ENCODE assay signal across 8 cellular contexts in genomic region chr2:241560181-241560882, GRCh38. TPM values are rescaled to one million over a fixed set of nuclear protein-coding genes. Genes with fewer than 3 reads are reported as not detected.
DNase-seq lines count a peak whose midpoint lies in the region; ATAC-seq and TF ChIP-seq lines count a peak whose summit lies in the region.

No MANE protein-coding gene starts in this region.

- peaks cover 15% of the 10 kb centered on the region for H3K79me2 ChIP-seq in mesendoderm (ENCODE audit: control insufficient read depth, insufficient read depth, low read length)

- peak overlapping the region; percentile 85 for H3K9ac ChIP-seq in mesendoderm (ENCODE audit: low read length)

- no peak overlapping the region for H2AK5ac ChIP-seq in mesendoderm (ENCODE audit: low read length)

- H4K5ac ChIP-seq in mesendoderm (ENCODE audit: low read length) = no peak overlapping the region

- no peak overlapping the region for H3K27ac ChIP-seq in mesendoderm (ENCODE audit: low read depth, low read length)

- peaks cover 10% of the 10 kb centered on the region for H3K4me1 Mint-ChIP-seq in activated naive CD4-positive, alpha-beta T cell treated with anti-CD3 and anti-CD28 coated beads, Interleukin-2, amount 50 U/mL, for 24 hours
- H3K4me1 Mint-ChIP-seq in chondrocyte (ENCODE audit: low read depth) (peaks cover 38% of the 10 kb centered on the region), type B pancreatic cell (ENCODE audit: unreplicated experiment) (no peaks in the 10 kb centered on the region)

- DNase-seq in activated naive CD4-positive, alpha-beta T cell treated with Interleukin-2 at 50 U/mL for 16 hours = no peak
- DNase-seq in chondrocyte (ENCODE audit: low spot score) = peak; percentile 84
- no peak for DNase-seq in mesendoderm
- DNase-seq in type B pancreatic cell (ENCODE audit: extremely low spot score, unreplicated experiment) = no peak
- DNase-seq in NCI-H187 (lab: John Stamatoyannopoulos, UW) = no peak
- DNase-seq in SW 1271 (lab: John Stamatoyannopoulos, UW) = no peak

- no peak overlapping the region for H4K8ac ChIP-seq in mesendoderm (ENCODE audit: low read depth, low read length)

- H3K27ac Mint-ChIP-seq in activated naive CD4-positive, alpha-beta T cell treated with anti-CD3 and anti-CD28 coated beads, Interleukin-2, amount 50 U/mL, for 24 hours = no peak overlapping the region
- H3K27ac Mint-ChIP-seq in chondrocyte (ENCODE audit: unreplicated experiment) = peak overlapping the region; percentile 74
- H3K27ac Mint-ChIP-seq in type B pancreatic cell = peak overlapping the region; percentile 65

- no CpG with 5 or more reads among the region's 18 CpGs for WGBS in mesendoderm (ENCODE audit: extremely low coverage, insufficient coverage, low lambda C conversion rate)

- H3K4me2 ChIP-seq in mesendoderm (ENCODE audit: low read length) = peak overlapping the region; percentile 73

- H2BK120ac ChIP-seq in mesendoderm (ENCODE audit: low read depth, low read length) = no peak overlapping the region

- H3K27me3 ChIP-seq in mesendoderm (ENCODE audit: insufficient read depth, low read length, poor library complexity) = no peaks in the 10 kb centered on the region

- H3K23ac ChIP-seq in mesendoderm (ENCODE audit: low read length) = no peak overlapping the region

- H2BK5ac ChIP-seq in mesendoderm (ENCODE audit: low read length) = no peak overlapping the region

- H3K27me3 Mint-ChIP-seq in activated naive CD4-positive, alpha-beta T cell treated with anti-CD3 and anti-CD28 coated beads, Interleukin-2, amount 50 U/mL, for 24 hours = peaks cover 23% of the 10 kb centered on the region
- H3K27me3 Mint-ChIP-seq in chondrocyte (ENCODE audit: low read depth) (no peaks in the 10 kb centered on the region), type B pancreatic cell (peaks cover 20% of the 10 kb centered on the region)

- peaks cover 4% of the 10 kb centered on the region for H3K4me1 ChIP-seq in mesendoderm (ENCODE audit: control insufficient read depth, low read depth, low read length)

- H3K9me3 Mint-ChIP-seq in activated naive CD4-positive, alpha-beta T cell treated with anti-CD3 and anti-CD28 coated beads, Interleukin-2, amount 50 U/mL, for 24 hours = peaks cover 9% of the 10 kb centered on the region
- peaks cover 8% of the 10 kb centered on the region for H3K9me3 Mint-ChIP-seq in chondrocyte (ENCODE audit: low read depth)
- H3K9me3 Mint-ChIP-seq in type B pancreatic cell = peaks cover 4% of the 10 kb centered on the region

- H3K4me3 ChIP-seq in mesendoderm (ENCODE audit: low read length) = no peak overlapping the region

- no peak for TF ChIP-seq CTCF in chondrocyte (IDR thresholded peaks at IDR 0.05)
- TF ChIP-seq CTCF in type B pancreatic cell (conservative IDR thresholded peaks at IDR 0.05) = no peak

- H3K36me3 Mint-ChIP-seq in activated naive CD4-positive, alpha-beta T cell treated with anti-CD3 and anti-CD28 coated beads, Interleukin-2, amount 50 U/mL, for 24 hours = peaks cover 6% of the 10 kb centered on the region
- H3K36me3 Mint-ChIP-seq in chondrocyte (ENCODE audit: low read depth) (peaks cover 2% of the 10 kb centered on the region), type B pancreatic cell (peaks cover 4% of the 10 kb centered on the region)

- H2BK15ac ChIP-seq in mesendoderm (replicated peaks; ENCODE audit: low read depth) = no peak overlapping the region

- H3K56ac ChIP-seq in mesendoderm (ENCODE audit: low read length) = peak overlapping the region; percentile 94

- H3K4ac ChIP-seq in mesendoderm (ENCODE audit: low read depth, low read length) = no peak overlapping the region

- H3K4me3 Mint-ChIP-seq in activated naive CD4-positive, alpha-beta T cell treated with anti-CD3 and anti-CD28 coated beads, Interleukin-2, amount 50 U/mL, for 24 hours = peak overlapping the region; percentile 60
- H3K4me3 Mint-ChIP-seq in chondrocyte (ENCODE audit: unreplicated experiment) (peak overlapping the region; percentile 74), type B pancreatic cell (peak overlapping the region; percentile 89)

- H3K18ac ChIP-seq in mesendoderm (ENCODE audit: low read length) = no peak overlapping the region

- ATAC-seq in HG03342 (IDR thresholded peaks at IDR 0.05; ENCODE audit: unreplicated experiment) = no peak

- peaks cover 1% of the 10 kb centered on the region for H3K36me3 ChIP-seq in mesendoderm (ENCODE audit: control insufficient read depth, insufficient read depth, low read length)

- H3K79me1 ChIP-seq in mesendoderm (ENCODE audit: low read length) = peaks cover 16% of the 10 kb centered on the region

RNA-seq across cellular contexts. Expression of gene BOK, which starts 1.8 kb away (rescaled TPM):
- total RNA-seq in chondrocyte (28.5 to 46.8 TPM (median 44.6 TPM) in 3 replicates), type B pancreatic cell (ENCODE audit: low replicate concordance) (41.5 and 108 TPM in 2 replicates)
- 30.7 TPM for polyA plus RNA-seq in mesendoderm (2013, experiment 1 of 2)
- polyA plus RNA-seq in mesendoderm (2013, experiment 2 of 2) = 31.0 TPM

RNA-seq across cellular contexts. Expression of gene STK25, which starts 51.9 kb away (rescaled TPM):
- total RNA-seq in chondrocyte (158 to 174 TPM (median 169 TPM) in 3 replicates), type B pancreatic cell (ENCODE audit: low replicate concordance) (182 and 198 TPM in 2 replicates)
- polyA plus RNA-seq in mesendoderm (2013, experiment 1 of 2) = 106 TPM
- 109 TPM for polyA plus RNA-seq in mesendoderm (2013, experiment 2 of 2)
